In the genomic region with DNA sequence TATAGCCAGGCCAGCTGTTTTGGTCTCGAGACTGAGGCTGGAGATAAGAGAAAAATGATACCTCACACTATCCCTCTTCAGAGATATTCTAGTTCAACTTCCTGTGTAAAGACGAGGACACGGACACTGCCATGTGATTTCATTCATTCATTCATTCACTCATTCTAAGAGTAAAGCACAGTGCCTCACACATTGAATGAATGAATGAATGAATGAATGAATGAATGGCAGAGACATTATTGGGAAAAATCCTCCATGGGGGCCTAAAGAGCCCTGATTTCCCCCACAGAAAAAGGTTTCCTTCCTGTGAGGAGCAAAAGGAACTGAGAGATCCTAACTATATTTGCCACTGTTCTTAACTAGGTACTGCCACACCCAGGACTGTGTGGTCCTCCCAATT, we compare ENCODE assay signal across 20 cellular contexts.
A peak's percentile ranks its signal among the peaks of the same experiment; 100 is the strongest.
DNase-seq lines count a peak whose midpoint lies in the region; ATAC-seq, FAIRE-seq and TF ChIP-seq lines count a peak whose summit lies in the region.
"Had no signal": no experiment of that assay in that cellular context is flagged by ENCODE, and none has a peak within 500 bp of the region (broad histone marks: within the 10 kb centered on the region; RNA-seq: fewer than 3 reads in every experiment).

No MANE protein-coding gene starts in this region.

- no peak for TF ChIP-seq POLR2A in GM12878 (IDR thresholded peaks at IDR 0.05; ENCODE audit: low read depth, low read length)

- peaks cover 22% of the 10 kb centered on the region for H3K36me3 ChIP-seq in KOPT-K1 (ENCODE audit: insufficient read depth, low read length)
- peaks cover 0 to 6% of the 10 kb centered on the region in 2 experiments; a peak in 2 of 4 replicates for H3K36me3 ChIP-seq in GM12878 (ENCODE audit: control insufficient read depth in 2 of 2, insufficient read depth in 2 of 2, low read length in 1 of 2)
- H3K36me3 ChIP-seq: Peyer's patch had no signal

- no peak for TF ChIP-seq EP300 in GM12878 (IDR thresholded peaks at IDR 0.05; ENCODE audit: borderline replicate concordance in 1 of 2, control insufficient read depth in 1 of 2, low read depth in 2 of 2, low read length in 2 of 2)

- POLR2A ChIA-PET in GM12878 (lab: Charles Lee): interaction anchor here (0.6 kb wide), 1 partner anchor 59 kb away, joined by 3 read pairs; no protein-coding TSS in a partner anchor

- no peak overlapping the region for H3K4me3 ChIP-seq in GM12878
- H3K4me3 ChIP-seq: MG63, Peyer's patch, SK-N-MC had no signal

- H3K27ac ChIP-seq in KOPT-K1 (ENCODE audit: low read depth, low read length, poor library complexity, severe bottlenecking) (peak overlapping the region; percentile 44), GM12878 (ENCODE audit: control insufficient read depth, insufficient read depth) (no peak overlapping the region)
- H3K27ac ChIP-seq: C4-2B, KMS-11, Peyer's patch, SK-N-MC had no signal

- H3K4me2 ChIP-seq in GM12878 (ENCODE audit: control insufficient read depth, insufficient read depth): no peak overlapping the region
- H3K4me2 ChIP-seq: KMS-11 had no signal

- in situ Hi-C loops in GM12878 (cut with MboI) (no loop called here), GM13976 (cut with MboI; ENCODE audit: low sequenced_read_pairs, unreplicated experiment) (no loop called here)

- no peaks in the 10 kb centered on the region for H3K4me1 ChIP-seq in GM12878 (ENCODE audit: control insufficient read depth, insufficient read depth, low read length)
- H3K4me1 ChIP-seq: Peyer's patch had no signal

- H2AFZ ChIP-seq in GM12878 (ENCODE audit: control insufficient read depth, low read depth, low read length): no peak overlapping the region

- BruUV-seq in GM12878 (replicated peaks; lab: Mats Ljungman, UMichigan): no TSS peak

- DNase-seq in activated CD4-positive, alpha-beta T cell treated with anti-CD3 and anti-CD28 coated beads, Interleukin-2, amount 10 ng/mL, durations not matched to agents 24 days and 14 days: no peak
- DNase-seq in activated CD4-positive, alpha-beta T cell treated with anti-CD3 and anti-CD28 coated beads for 1 hour: no peak
- no peak for DNase-seq in GM12878 (ENCODE audit: low read depth, low spot score)
- DNase-seq in activated naive CD4-positive, alpha-beta T cell treated with Interleukin-2 at 50 U/mL for 16 hours: no peak
- no peak for DNase-seq in GM13976 (ENCODE audit: low spot score)
- DNase-seq: 8988T, Calu3, NCI-H1092 treated with DMSO at 0.1 percent for 48 hours, NCI-H1694 treated with DMSO at 0.1 percent for 48 hours, NCI-H2107, Peyer's patch, T-helper 1 cell had no signal

- intact Hi-C loops in activated CD4-positive, alpha-beta T cell treated with anti-CD3 and anti-CD28 coated beads, Interleukin-2, amount 10 ng/mL, durations not matched to agents 24 days and 14 days (cut with micrococcal nuclease): no loop called here
- intact Hi-C loops in GM12878 (cut with micrococcal nuclease; ENCODE audit: unreplicated experiment): no loop called here

- H3K9me3 ChIP-seq in KOPT-K1 (ENCODE audit: insufficient read depth, low read length, poor library complexity, severe bottlenecking) (no peaks in the 10 kb centered on the region), GM12878 (replicated peaks; ENCODE audit: control insufficient read depth, insufficient read depth, low read length) (no peaks in the 10 kb centered on the region)
- H3K9me3 ChIP-seq: MG63, Peyer's patch had no signal

- H3K9me3 Mint-ChIP-seq in activated CD4-positive, alpha-beta T cell treated with anti-CD3 and anti-CD28 coated beads, Interleukin-2, amount 10 ng/mL, durations not matched to agents 24 days and 14 days: no peaks in the 10 kb centered on the region

- H3K27ac Mint-ChIP-seq in activated CD4-positive, alpha-beta T cell treated with anti-CD3 and anti-CD28 coated beads, Interleukin-2, amount 10 ng/mL, durations not matched to agents 24 days and 14 days: peak overlapping the region; percentile 6

- no peak overlapping the region for H3K9ac ChIP-seq in GM12878 (ENCODE audit: control insufficient read depth, insufficient read depth, low read length)
- H3K9ac ChIP-seq: KMS-11 had no signal

- H3K27me3 Mint-ChIP-seq in activated CD4-positive, alpha-beta T cell treated with anti-CD3 and anti-CD28 coated beads, Interleukin-2, amount 10 ng/mL, durations not matched to agents 24 days and 14 days: no peaks in the 10 kb centered on the region

- 65% methylated on average over 3 of the region's 3 CpGs for WGBS in GM12878 (ENCODE audit: insufficient coverage, insufficient replicate concordance, low lambda C conversion rate, missing lambda C conversion rate)

- no peak for FAIRE-seq in GM12878 (lab: Jason Lieb, UNC)
- FAIRE-seq: GM18507 had no signal

- SMC1A ChIA-PET in GM12878 (lab: Charles Lee; ENCODE audit: uncharacterized antibody, unreplicated experiment): interaction anchor here (3.7 kb wide), 1 partner anchor 31 kb away, joined by 12 read pairs; no protein-coding TSS in a partner anchor

- no peak for TF ChIP-seq RAD21 in GM12878 (IDR thresholded peaks at IDR 0.05; ENCODE audit: insufficient read depth, low read depth, low read length)

- H3K4me3 Mint-ChIP-seq in activated CD4-positive, alpha-beta T cell treated with anti-CD3 and anti-CD28 coated beads, Interleukin-2, amount 10 ng/mL, durations not matched to agents 24 days and 14 days: no peak overlapping the region

- no peaks in the 10 kb centered on the region for H4K20me1 ChIP-seq in GM12878 (ENCODE audit: control insufficient read depth, insufficient read depth)

- H3K36me3 Mint-ChIP-seq in activated CD4-positive, alpha-beta T cell treated with anti-CD3 and anti-CD28 coated beads, Interleukin-2, amount 10 ng/mL, durations not matched to agents 24 days and 14 days (ENCODE audit: low read depth): peaks cover 36% of the 10 kb centered on the region

- H3K4me1 Mint-ChIP-seq in activated CD4-positive, alpha-beta T cell treated with anti-CD3 and anti-CD28 coated beads, Interleukin-2, amount 10 ng/mL, durations not matched to agents 24 days and 14 days: peaks cover 15% of the 10 kb centered on the region

- TF ChIP-seq CTCF in GM12878 (IDR thresholded peaks at IDR 0.05 in 2 of 3, conservative IDR thresholded peaks at IDR 0.05 in 1 of 3; ENCODE audit: control insufficient read depth in 2 of 3, extremely low read depth in 1 of 3, insufficient read depth in 1 of 3, low read depth in 3 of 3, low read length in 3 of 3) (no peak), GM13976 (IDR thresholded peaks at IDR 0.05; ENCODE audit: borderline replicate concordance, control extremely low read depth, extremely low read depth, insufficient read depth, missing control alignments) (no peak)

- no peaks in the 10 kb centered on the region; the same call in none of the 2 replicates for H3K79me2 ChIP-seq in GM12878 (ENCODE audit: control insufficient read depth, insufficient read depth, low read length)

- CTCF ChIA-PET in GM12878 (lab: Yijun Ruan, JAX): no interaction called here

- RAD21 ChIA-PET in GM12878 (lab: Charles Lee; ENCODE audit: unreplicated experiment): no interaction called here

- H3K27me3 ChIP-seq in GM12878 (replicated peaks in 1 of 2; ENCODE audit: control insufficient read depth in 2 of 2, insufficient read depth in 2 of 2, low read length in 1 of 2): no peaks in the 10 kb centered on the region
- H3K27me3 ChIP-seq: MG63, Peyer's patch had no signal

- ATAC-seq in GM12878: no peak
- ATAC-seq in HG03378 (IDR thresholded peaks at IDR 0.05; ENCODE audit: unreplicated experiment): no peak
- no peak for ATAC-seq in GM18498 (IDR thresholded peaks at IDR 0.05; ENCODE audit: unreplicated experiment)

TF ChIP-seq in GM12878, 131 proteins besides CTCF, POLR2A, EP300 and RAD21:
- no peak for TF ChIP-seq ZNF384 (IDR thresholded peaks at IDR 0.05; ENCODE audit: borderline replicate concordance, low read depth, low read length)
- peak; percentile 94 for TF ChIP-seq ZNF24 (IDR thresholded peaks at IDR 0.05)
